In genomic region chr16:3717235-3718018, GRCh38 we compare ENCODE assay signal across 1 cellular context.
A peak's percentile ranks its signal among the peaks of the same experiment; 100 is the strongest.
TF ChIP-seq lines count a peak whose summit lies in the region.

TRAP1 (minus strand) TSS chr16:3717524; CDS start chr16:3717508, 16 bp downstream.

TF ChIP-seq in HepG2, 621 proteins besides CTCF, POLR2A, EP300 and RAD21 (continued from another document and continues in another):
- TF ChIP-seq BCLAF1 (IDR thresholded peaks at IDR 0.05) (no peak), JUND (CRISPR knock-in tag; IDR thresholded peaks at IDR 0.05) (no peak; the same call in 1 of the 2 replicates), ZNF549 (CRISPR knock-in tag; IDR thresholded peaks at IDR 0.05) (no peak), REL (CRISPR knock-in tag; conservative IDR thresholded peaks at IDR 0.05) (no peak), RORA (CRISPR knock-in tag; IDR thresholded peaks at IDR 0.05) (no peak), SSRP1 (CRISPR knock-in tag; IDR thresholded peaks at IDR 0.05) (no peak), ZBTB37 (CRISPR knock-in tag; IDR thresholded peaks at IDR 0.05) (no peak), CHCHD3 (CRISPR knock-in tag; IDR thresholded peaks at IDR 0.05) (0 out of 2 replicates have a peak, but pooled peaks have one; percentile 54), PATZ1 (CRISPR knock-in tag; IDR thresholded peaks at IDR 0.05) (peak; percentile 38; the same call in 1 of the 2 replicates), KLF12 (CRISPR knock-in tag; IDR thresholded peaks at IDR 0.05; ENCODE audit: borderline replicate concordance) (no peak), YEATS4 (CRISPR knock-in tag; IDR thresholded peaks at IDR 0.05; ENCODE audit: borderline replicate concordance) (peak; percentile 92), GZF1 (CRISPR knock-in tag; IDR thresholded peaks at IDR 0.05) (no peak), NR0B2 (CRISPR knock-in tag; IDR thresholded peaks at IDR 0.05) (peak; percentile 59; the same call in 1 of the 2 replicates), MXD3 (CRISPR knock-in tag; IDR thresholded peaks at IDR 0.05) (peak; percentile 73; the same call in 1 of the 2 replicates), PAX8 (CRISPR knock-in tag; IDR thresholded peaks at IDR 0.05; ENCODE audit: borderline replicate concordance) (no peak), ZNF20 (CRISPR knock-in tag; IDR thresholded peaks at IDR 0.05) (no peak), ARNTL (CRISPR knock-in tag; IDR thresholded peaks at IDR 0.05) (peak; percentile 66), FOXP4 (CRISPR knock-in tag; IDR thresholded peaks at IDR 0.05) (no peak), TFAP4 (IDR thresholded peaks at IDR 0.05; ENCODE audit: borderline replicate concordance, low read depth) (no peak), ATF4 (CRISPR knock-in tag; IDR thresholded peaks at IDR 0.05) (peak in 1 of 2 experiments; percentile 8; a peak in 1 of 4 replicates), HBP1 (CRISPR knock-in tag; IDR thresholded peaks at IDR 0.05; ENCODE audit: low read depth) (no peak), TOPORS (CRISPR knock-in tag; IDR thresholded peaks at IDR 0.05) (peak; percentile 63; the same call in 1 of the 2 replicates), ZNF362 (CRISPR knock-in tag; IDR thresholded peaks at IDR 0.05; ENCODE audit: borderline replicate concordance) (no peak; the same call in 1 of the 2 replicates), ZNF574 (CRISPR knock-in tag; IDR thresholded peaks at IDR 0.05) (peak; percentile 63), SNAPC5 (CRISPR knock-in tag; IDR thresholded peaks at IDR 0.05; ENCODE audit: borderline replicate concordance) (no peak), ZNF576 (CRISPR knock-in tag; IDR thresholded peaks at IDR 0.05) (no peak), ZNF580 (CRISPR knock-in tag; IDR thresholded peaks at IDR 0.05; ENCODE audit: borderline replicate concordance, low read depth) (no peak), ZNF382 (CRISPR knock-in tag; IDR thresholded peaks at IDR 0.05; ENCODE audit: borderline replicate concordance) (no peak), ZNF354B (CRISPR knock-in tag; IDR thresholded peaks at IDR 0.05) (no peak), SNAPC2 (CRISPR knock-in tag; IDR thresholded peaks at IDR 0.05) (no peak), ZSCAN31 (CRISPR knock-in tag; IDR thresholded peaks at IDR 0.05; ENCODE audit: low read depth) (no peak; the same call in none of the 2 replicates), ZNF639 (CRISPR knock-in tag; conservative IDR thresholded peaks at IDR 0.05) (no peak), SP140L (CRISPR knock-in tag; IDR thresholded peaks at IDR 0.05; ENCODE audit: borderline replicate concordance) (no peak), ATF7-NPFF (CRISPR knock-in tag; IDR thresholded peaks at IDR 0.05; ENCODE audit: low read depth) (peak; percentile 89), MXI1 (IDR thresholded peaks at IDR 0.05; ENCODE audit: borderline replicate concordance, low read depth, low read length) (peak; percentile 80; the same call in 2 of the 3 replicates), HOXA7 (CRISPR knock-in tag; IDR thresholded peaks at IDR 0.05) (no peak), ZNF256 (CRISPR knock-in tag; conservative IDR thresholded peaks at IDR 0.05) (no peak)
